ENCODE assay signal across 2 cellular contexts in genomic region chr4:39568805-39569204, GRCh38.
TF ChIP-seq lines count a peak whose summit lies in the region.

No MANE protein-coding gene starts in this region.

TF ChIP-seq in HEK293, 187 proteins besides CTCF, POLR2A, EP300 and RAD21 (continued from another document):
- TF ChIP-seq, protein P1, sequence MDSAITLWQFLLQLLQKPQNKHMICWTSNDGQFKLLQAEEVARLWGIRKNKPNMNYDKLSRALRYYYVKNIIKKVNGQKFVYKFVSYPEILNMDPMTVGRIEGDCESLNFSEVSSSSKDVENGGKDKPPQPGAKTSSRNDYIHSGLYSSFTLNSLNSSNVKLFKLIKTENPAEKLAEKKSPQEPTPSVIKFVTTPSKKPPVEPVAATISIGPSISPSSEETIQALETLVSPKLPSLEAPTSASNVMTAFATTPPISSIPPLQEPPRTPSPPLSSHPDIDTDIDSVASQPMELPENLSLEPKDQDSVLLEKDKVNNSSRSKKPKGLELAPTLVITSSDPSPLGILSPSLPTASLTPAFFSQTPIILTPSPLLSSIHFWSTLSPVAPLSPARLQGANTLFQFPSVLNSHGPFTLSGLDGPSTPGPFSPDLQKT (IDR thresholded peaks at IDR 0.05; ENCODE audit: borderline replicate concordance, low read depth, low read length), result peak; percentile 66; the same call in 1 of the 2 replicates
- TF ChIP-seq ZNF175 (tag by site-specific recombination; IDR thresholded peaks at IDR 0.05), result no peak
- 0 out of 2 replicates have a peak, but pooled peaks have one; percentile 12 for TF ChIP-seq PRDM6 (tag by site-specific recombination; IDR thresholded peaks at IDR 0.05)

TF ChIP-seq in liver, 16 proteins besides CTCF, POLR2A, EP300 and RAD21 (continued from another document):
- TF ChIP-seq, protein P2, sequence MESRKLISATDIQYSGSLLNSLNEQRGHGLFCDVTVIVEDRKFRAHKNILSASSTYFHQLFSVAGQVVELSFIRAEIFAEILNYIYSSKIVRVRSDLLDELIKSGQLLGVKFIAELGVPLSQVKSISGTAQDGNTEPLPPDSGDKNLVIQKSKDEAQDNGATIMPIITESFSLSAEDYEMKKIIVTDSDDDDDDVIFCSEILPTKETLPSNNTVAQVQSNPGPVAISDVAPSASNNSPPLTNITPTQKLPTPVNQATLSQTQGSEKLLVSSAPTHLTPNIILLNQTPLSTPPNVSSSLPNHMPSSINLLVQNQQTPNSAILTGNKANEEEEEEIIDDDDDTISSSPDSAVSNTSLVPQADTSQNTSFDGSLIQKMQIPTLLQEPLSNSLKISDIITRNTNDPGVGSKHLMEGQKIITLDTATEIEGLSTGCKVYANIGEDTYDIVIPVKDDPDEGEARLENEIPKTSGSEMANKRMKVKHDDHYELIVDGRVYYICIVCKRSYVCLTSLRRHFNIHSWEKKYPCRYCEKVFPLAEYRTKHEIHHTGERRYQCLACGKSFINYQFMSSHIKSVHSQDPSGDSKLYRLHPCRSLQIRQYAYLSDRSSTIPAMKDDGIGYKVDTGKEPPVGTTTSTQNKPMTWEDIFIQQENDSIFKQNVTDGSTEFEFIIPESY (IDR thresholded peaks at IDR 0.05), result no peak
- TF ChIP-seq RXRA (IDR thresholded peaks at IDR 0.05), result no peak
